10 cellular contexts compared by ENCODE assay signal in the genomic region with DNA sequence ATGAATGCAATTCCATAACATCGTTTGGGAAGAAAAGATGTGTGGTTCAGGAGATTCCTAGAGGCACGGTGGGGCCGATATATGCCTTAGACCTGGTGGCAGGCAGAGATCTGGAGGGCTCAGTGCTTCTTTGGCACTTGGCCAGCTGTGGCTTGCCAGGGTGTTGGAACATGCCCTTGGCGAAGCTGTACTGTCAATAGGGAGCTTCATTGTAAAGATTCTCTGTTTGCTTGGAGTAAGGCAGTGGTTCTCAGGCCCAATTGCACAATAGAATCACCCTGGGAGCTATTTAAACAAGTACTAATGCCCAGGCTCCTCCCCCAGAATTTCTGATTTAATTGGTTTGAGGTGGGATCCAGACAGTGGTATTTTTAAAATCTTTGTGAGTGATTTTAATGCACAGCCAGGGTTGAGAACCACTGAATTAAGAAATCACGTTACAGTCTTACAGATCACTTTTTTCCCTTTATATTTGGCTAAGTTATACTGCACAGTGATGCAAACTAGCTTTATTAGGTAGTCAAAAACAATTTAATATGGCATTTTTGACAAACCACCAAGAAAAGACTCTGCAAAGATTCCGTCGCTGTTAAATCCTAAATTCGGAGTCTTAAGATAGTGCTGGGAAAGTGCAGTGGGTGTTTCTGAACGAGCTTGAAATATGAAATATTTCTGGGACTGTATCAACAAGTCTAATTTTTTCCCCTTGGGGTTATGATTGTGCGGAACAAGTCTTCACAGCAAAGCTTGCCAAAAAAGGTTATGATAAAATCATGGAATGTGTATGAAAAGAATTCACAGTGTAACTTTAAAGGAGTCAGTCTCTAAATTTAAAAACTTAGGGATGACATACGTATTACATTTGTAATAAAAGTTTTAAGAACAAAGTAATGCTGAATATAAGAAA.
DNase-seq lines count a peak whose midpoint lies in the region; ATAC-seq and TF ChIP-seq lines count a peak whose summit lies in the region.
"Had no signal": no experiment of that assay in that cellular context is flagged by ENCODE, and none has a peak within 500 bp of the region (broad histone marks: within the 10 kb centered on the region; RNA-seq: fewer than 3 reads in every experiment).

No MANE protein-coding gene starts in this region.

- peak; percentile 27 for DNase-seq in NCI-H2196 (lab: John Stamatoyannopoulos, UW; ENCODE audit: unreplicated experiment)
- no peak for DNase-seq in NCI-H2196 treated with DMSO at 0.1 percent for 48 hours (lab: John Stamatoyannopoulos, UW; ENCODE audit: unreplicated experiment)
- peak in 8 of 61 donors; percentile 2 to 56 (median 24) for DNase-seq in caudate nucleus (lab: John Stamatoyannopoulos, UW)
- peak; percentile 58 to 87 for DNase-seq in lower leg skin (ENCODE audit: low spot score in 2 of 2)
- no peak for DNase-seq in vagina (ENCODE audit: extremely low spot score in 2 of 2)
- no peak for DNase-seq in GF-D8 (lab: John Stamatoyannopoulos, UW)
- DNase-seq in endothelial cell (ENCODE audit: low spot score), result no peak
- DNase-seq: cerebellar nuclear complex, occipital lobe had no signal

- no peaks in the 10 kb centered on the region for H3K9me3 Mint-ChIP-seq in endothelial cell (ENCODE audit: unreplicated experiment)

- H3K36me3 Mint-ChIP-seq in endothelial cell (ENCODE audit: low read depth, unreplicated experiment), result peaks cover 27% of the 10 kb centered on the region

- no peaks in the 10 kb centered on the region for H3K27me3 ChIP-seq in vagina

- no peaks in the 10 kb centered on the region for H3K36me3 ChIP-seq in vagina

- peaks cover 32% of the 10 kb centered on the region for H3K4me1 ChIP-seq in vagina

- no peak overlapping the region for H3K4me3 Mint-ChIP-seq in endothelial cell (ENCODE audit: unreplicated experiment)

- H3K4me1 Mint-ChIP-seq in endothelial cell (ENCODE audit: unreplicated experiment), result peaks cover 49% of the 10 kb centered on the region

- no peak for TF ChIP-seq POLR2A in lower leg skin (IDR thresholded peaks at IDR 0.05)
- TF ChIP-seq POLR2A in vagina (IDR thresholded peaks at IDR 0.05), result no peak

- H3K4me3 ChIP-seq in lower leg skin (ENCODE audit: low read depth, poor library complexity, severe bottlenecking) (no peak overlapping the region), vagina (no peak overlapping the region)

- H3K27me3 Mint-ChIP-seq in endothelial cell (ENCODE audit: unreplicated experiment), result peaks cover 3% of the 10 kb centered on the region

- TF ChIP-seq CTCF in lower leg skin (IDR thresholded peaks at IDR 0.05), result no peak
- no peak for TF ChIP-seq CTCF in vagina (IDR thresholded peaks at IDR 0.05)
- no peak for TF ChIP-seq CTCF in endothelial cell (IDR thresholded peaks at IDR 0.05; ENCODE audit: unreplicated experiment)

- H3K9me3 ChIP-seq in vagina, result no peaks in the 10 kb centered on the region

- H3K27ac Mint-ChIP-seq in endothelial cell (ENCODE audit: unreplicated experiment), result no peak overlapping the region

- WGBS in lower leg skin, 2 donors, result 29 to 31% methylated on average over 11 of the region's 11 CpGs

- ATAC-seq in GM21423 (IDR thresholded peaks at IDR 0.05; ENCODE audit: unreplicated experiment), result no peak

- H3K27ac ChIP-seq in caudate nucleus (ENCODE audit: low read depth, low read length) (peak overlapping the region; percentile 74), vagina (peak overlapping the region; percentile 70)

- intact Hi-C loops in lower leg skin (cut with DNase I; ENCODE audit: low total_unique reads), result no loop called here
- intact Hi-C loops in vagina (cut with DNase I), result no loop called here

Comparison
In these comparisons a context has a peak if more than half of its experiments do, and no peak if none do; other contexts are left out.
1. DNase-seq: peak in NCI-H2196 (single experiment) and lower leg skin (2 of 2); none in NCI-H2196 treated with DMSO at 0.1 percent for 48 hours (single experiment), vagina (0 of 2), GF-D8 (single experiment) and endothelial cell (single experiment).